In the genomic region with DNA sequence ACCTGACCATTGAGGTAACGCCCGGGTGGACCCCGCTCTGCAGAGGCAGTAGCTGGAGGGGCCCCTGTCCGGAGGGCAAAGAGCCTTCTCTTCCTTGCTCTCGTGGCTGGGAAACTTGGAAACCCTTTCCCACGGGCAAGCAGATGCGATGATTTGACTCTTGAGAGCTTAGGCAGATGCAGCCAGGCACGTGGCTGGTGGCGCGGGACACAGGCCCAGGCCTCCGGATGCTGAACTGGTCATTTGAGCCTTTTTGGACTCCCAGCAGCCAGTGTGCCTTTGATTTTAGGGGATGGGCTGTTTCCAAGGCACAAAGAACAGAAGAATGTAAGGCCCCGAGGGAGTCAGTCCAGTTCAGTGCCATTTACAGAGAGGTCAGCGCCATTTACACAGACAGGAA, we compare ENCODE assay signal across 1 cellular context.
TF ChIP-seq lines count a peak whose summit lies in the region.

No MANE protein-coding gene starts in this region.

TF ChIP-seq in H1, 55 proteins besides CTCF, POLR2A, EP300 and RAD21:
- TF ChIP-seq PHF8 (conservative IDR thresholded peaks at IDR 0.05; ENCODE audit: low read depth, low read length) = no peak
- no peak for TF ChIP-seq CEBPB (IDR thresholded peaks at IDR 0.05; ENCODE audit: low read depth, low read length)
- no peak for TF ChIP-seq BCL11A (IDR thresholded peaks at IDR 0.05; ENCODE audit: low read depth in 2 of 2, low read length in 2 of 2)
- TF ChIP-seq SIN3A (conservative IDR thresholded peaks at IDR 0.05 in 1 of 2, IDR thresholded peaks at IDR 0.05 in 1 of 2; ENCODE audit: low read depth in 1 of 2, low read length in 2 of 2) = no peak
- TF ChIP-seq KDM1A (IDR thresholded peaks at IDR 0.05; ENCODE audit: borderline replicate concordance, low read length) = no peak
- TF ChIP-seq FOSL1 (IDR thresholded peaks at IDR 0.05; ENCODE audit: insufficient read depth, low read depth, low read length) = no peak
- TF ChIP-seq KDM4A (IDR thresholded peaks at IDR 0.05; ENCODE audit: low read depth, low read length, severe bottlenecking) = no peak
- no peak for TF ChIP-seq TEAD4 (IDR thresholded peaks at IDR 0.05; ENCODE audit: low read depth, low read length)
- no peak for TF ChIP-seq CBX8 (IDR thresholded peaks at IDR 0.05; ENCODE audit: borderline replicate concordance, low read depth, low read length)
- no peak for TF ChIP-seq TCF12 (IDR thresholded peaks at IDR 0.05; ENCODE audit: low read depth, low read length)
- TF ChIP-seq, protein P1, sequence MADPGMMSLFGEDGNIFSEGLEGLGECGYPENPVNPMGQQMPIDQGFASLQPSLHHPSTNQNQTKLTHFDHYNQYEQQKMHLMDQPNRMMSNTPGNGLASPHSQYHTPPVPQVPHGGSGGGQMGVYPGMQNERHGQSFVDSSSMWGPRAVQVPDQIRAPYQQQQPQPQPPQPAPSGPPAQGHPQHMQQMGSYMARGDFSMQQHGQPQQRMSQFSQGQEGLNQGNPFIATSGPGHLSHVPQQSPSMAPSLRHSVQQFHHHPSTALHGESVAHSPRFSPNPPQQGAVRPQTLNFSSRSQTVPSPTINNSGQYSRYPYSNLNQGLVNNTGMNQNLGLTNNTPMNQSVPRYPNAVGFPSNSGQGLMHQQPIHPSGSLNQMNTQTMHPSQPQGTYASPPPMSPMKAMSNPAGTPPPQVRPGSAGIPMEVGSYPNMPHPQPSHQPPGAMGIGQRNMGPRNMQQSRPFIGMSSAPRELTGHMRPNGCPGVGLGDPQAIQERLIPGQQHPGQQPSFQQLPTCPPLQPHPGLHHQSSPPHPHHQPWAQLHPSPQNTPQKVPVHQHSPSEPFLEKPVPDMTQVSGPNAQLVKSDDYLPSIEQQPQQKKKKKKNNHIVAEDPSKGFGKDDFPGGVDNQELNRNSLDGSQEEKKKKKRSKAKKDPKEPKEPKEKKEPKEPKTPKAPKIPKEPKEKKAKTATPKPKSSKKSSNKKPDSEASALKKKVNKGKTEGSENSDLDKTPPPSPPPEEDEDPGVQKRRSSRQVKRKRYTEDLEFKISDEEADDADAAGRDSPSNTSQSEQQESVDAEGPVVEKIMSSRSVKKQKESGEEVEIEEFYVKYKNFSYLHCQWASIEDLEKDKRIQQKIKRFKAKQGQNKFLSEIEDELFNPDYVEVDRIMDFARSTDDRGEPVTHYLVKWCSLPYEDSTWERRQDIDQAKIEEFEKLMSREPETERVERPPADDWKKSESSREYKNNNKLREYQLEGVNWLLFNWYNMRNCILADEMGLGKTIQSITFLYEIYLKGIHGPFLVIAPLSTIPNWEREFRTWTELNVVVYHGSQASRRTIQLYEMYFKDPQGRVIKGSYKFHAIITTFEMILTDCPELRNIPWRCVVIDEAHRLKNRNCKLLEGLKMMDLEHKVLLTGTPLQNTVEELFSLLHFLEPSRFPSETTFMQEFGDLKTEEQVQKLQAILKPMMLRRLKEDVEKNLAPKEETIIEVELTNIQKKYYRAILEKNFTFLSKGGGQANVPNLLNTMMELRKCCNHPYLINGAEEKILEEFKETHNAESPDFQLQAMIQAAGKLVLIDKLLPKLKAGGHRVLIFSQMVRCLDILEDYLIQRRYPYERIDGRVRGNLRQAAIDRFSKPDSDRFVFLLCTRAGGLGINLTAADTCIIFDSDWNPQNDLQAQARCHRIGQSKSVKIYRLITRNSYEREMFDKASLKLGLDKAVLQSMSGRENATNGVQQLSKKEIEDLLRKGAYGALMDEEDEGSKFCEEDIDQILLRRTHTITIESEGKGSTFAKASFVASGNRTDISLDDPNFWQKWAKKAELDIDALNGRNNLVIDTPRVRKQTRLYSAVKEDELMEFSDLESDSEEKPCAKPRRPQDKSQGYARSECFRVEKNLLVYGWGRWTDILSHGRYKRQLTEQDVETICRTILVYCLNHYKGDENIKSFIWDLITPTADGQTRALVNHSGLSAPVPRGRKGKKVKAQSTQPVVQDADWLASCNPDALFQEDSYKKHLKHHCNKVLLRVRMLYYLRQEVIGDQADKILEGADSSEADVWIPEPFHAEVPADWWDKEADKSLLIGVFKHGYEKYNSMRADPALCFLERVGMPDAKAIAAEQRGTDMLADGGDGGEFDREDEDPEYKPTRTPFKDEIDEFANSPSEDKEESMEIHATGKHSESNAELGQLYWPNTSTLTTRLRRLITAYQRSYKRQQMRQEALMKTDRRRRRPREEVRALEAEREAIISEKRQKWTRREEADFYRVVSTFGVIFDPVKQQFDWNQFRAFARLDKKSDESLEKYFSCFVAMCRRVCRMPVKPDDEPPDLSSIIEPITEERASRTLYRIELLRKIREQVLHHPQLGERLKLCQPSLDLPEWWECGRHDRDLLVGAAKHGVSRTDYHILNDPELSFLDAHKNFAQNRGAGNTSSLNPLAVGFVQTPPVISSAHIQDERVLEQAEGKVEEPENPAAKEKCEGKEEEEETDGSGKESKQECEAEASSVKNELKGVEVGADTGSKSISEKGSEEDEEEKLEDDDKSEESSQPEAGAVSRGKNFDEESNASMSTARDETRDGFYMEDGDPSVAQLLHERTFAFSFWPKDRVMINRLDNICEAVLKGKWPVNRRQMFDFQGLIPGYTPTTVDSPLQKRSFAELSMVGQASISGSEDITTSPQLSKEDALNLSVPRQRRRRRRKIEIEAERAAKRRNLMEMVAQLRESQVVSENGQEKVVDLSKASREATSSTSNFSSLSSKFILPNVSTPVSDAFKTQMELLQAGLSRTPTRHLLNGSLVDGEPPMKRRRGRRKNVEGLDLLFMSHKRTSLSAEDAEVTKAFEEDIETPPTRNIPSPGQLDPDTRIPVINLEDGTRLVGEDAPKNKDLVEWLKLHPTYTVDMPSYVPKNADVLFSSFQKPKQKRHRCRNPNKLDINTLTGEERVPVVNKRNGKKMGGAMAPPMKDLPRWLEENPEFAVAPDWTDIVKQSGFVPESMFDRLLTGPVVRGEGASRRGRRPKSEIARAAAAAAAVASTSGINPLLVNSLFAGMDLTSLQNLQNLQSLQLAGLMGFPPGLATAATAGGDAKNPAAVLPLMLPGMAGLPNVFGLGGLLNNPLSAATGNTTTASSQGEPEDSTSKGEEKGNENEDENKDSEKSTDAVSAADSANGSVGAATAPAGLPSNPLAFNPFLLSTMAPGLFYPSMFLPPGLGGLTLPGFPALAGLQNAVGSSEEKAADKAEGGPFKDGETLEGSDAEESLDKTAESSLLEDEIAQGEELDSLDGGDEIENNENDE (IDR thresholded peaks at IDR 0.05; ENCODE audit: insufficient replicate concordance, low read length) = no peak
- TF ChIP-seq, protein P2, sequence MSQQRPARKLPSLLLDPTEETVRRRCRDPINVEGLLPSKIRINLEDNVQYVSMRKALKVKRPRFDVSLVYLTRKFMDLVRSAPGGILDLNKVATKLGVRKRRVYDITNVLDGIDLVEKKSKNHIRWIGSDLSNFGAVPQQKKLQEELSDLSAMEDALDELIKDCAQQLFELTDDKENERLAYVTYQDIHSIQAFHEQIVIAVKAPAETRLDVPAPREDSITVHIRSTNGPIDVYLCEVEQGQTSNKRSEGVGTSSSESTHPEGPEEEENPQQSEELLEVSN (IDR thresholded peaks at IDR 0.05) = no peak
- TF ChIP-seq RFX5 (IDR thresholded peaks at IDR 0.05; ENCODE audit: borderline replicate concordance, low read depth, low read length) = no peak
- no peak for TF ChIP-seq KDM5A (IDR thresholded peaks at IDR 0.05; ENCODE audit: low read length)
